Comparison of ENCODE assay signal across 20 cellular contexts in the genomic region with DNA sequence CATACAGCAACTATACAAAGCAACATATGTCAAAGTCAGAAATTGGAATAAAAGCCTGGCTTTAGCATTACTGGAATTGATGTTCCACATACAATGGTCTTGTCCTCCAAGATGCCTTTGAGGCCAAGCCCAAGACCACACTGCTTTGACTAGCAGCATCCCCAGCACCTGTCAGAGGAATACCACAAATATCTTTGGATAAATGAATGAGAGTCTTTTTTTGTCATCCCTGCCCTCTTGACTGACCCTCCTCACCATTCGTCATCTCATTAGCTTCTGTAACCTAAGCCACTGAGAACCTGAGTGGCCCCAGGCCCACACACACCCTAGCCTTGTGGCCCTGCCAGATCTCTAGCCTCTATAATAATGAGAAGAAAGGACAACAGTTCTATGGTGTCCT. TPM values are rescaled to one million over a fixed set of nuclear protein-coding genes. Genes with fewer than 3 reads are reported as not detected.
DNase-seq lines count a peak whose midpoint lies in the region; ATAC-seq, FAIRE-seq and TF ChIP-seq lines count a peak whose summit lies in the region.
"Had no signal": no experiment of that assay in that cellular context is flagged by ENCODE, and none has a peak within 500 bp of the region (broad histone marks: within the 10 kb centered on the region; RNA-seq: fewer than 3 reads in every experiment).

No MANE protein-coding gene starts in this region.

- POLR2A ChIA-PET in K562 (lab: Yijun Ruan, JAX) = interaction anchor here (0.7 to 0.8 kb wide), 2 partner anchors 13 to 14 kb away, joined by 3 read pairs; no protein-coding TSS in a partner anchor

- no peak overlapping the region for H3K4me3 ChIP-seq in K562
- H3K4me3 ChIP-seq: BLaER1 treated with 17β-estradiol and CSF1 and Interleukin-3, amounts not matched to agents 10 nM and 100 nM; GM23338 had no signal

- H3K27me3 Mint-ChIP-seq in Calu3 (ENCODE audit: unreplicated experiment) (no peaks in the 10 kb centered on the region), neural crest cell (ENCODE audit: low read depth) (no peaks in the 10 kb centered on the region)
- H3K27me3 Mint-ChIP-seq: B cell had no signal

- intact Hi-C loops in Calu3 (cut with micrococcal nuclease; ENCODE audit: unreplicated experiment) = no loop called here
- intact Hi-C loops in K562 (cut with micrococcal nuclease) = no loop called here

- H3K4me1 Mint-ChIP-seq in Calu3 (ENCODE audit: low read depth, unreplicated experiment) (peaks cover 47% of the 10 kb centered on the region), neural crest cell (peaks cover 6% of the 10 kb centered on the region)
- H3K4me1 Mint-ChIP-seq: B cell; CD4-positive, CD25-positive, alpha-beta regulatory T cell had no signal

- WGBS in K562 (ENCODE audit: insufficient coverage, low coverage, missing lambda C conversion rate) = 40% methylated on average over 1 of the region's 1 CpG

- no peak for TF ChIP-seq EP300 in K562 (IDR thresholded peaks at IDR 0.05; ENCODE audit: low read length)

- no peaks in the 10 kb centered on the region for H3K9me3 Mint-ChIP-seq in Calu3 (ENCODE audit: low read depth, unreplicated experiment)
- H3K9me3 Mint-ChIP-seq in neural crest cell = no peaks in the 10 kb centered on the region
- H3K9me3 Mint-ChIP-seq: CD4-positive, CD25-positive, alpha-beta regulatory T cell; GM23338; HFFc6 had no signal

- H3K9me3 ChIP-seq in K562 (replicated peaks; ENCODE audit: control insufficient read depth, insufficient read depth, low read depth, low read length) = no peaks in the 10 kb centered on the region
- H3K9me3 ChIP-seq: Caco-2 had no signal

- H3K79me2 ChIP-seq in K562 (ENCODE audit: control insufficient read depth, insufficient read depth, low read length) = no peaks in the 10 kb centered on the region

- no peak overlapping the region for H3K4me3 Mint-ChIP-seq in Calu3 (ENCODE audit: low read depth, unreplicated experiment)
- H3K4me3 Mint-ChIP-seq in neural crest cell = no peak overlapping the region
- H3K4me3 Mint-ChIP-seq: B cell; CD4-positive, CD25-positive, alpha-beta regulatory T cell; GM23338; HFFc6 had no signal

- in situ Hi-C loops in K562 (cut with MboI) = no loop called here

- BruUV-seq in Calu3 (replicated peaks; lab: Mats Ljungman, UMichigan) (no TSS peak), K562 (replicated peaks; lab: Mats Ljungman, UMichigan) (no TSS peak)

- no peak overlapping the region for H3K27ac ChIP-seq in K562 (ENCODE audit: extremely low read depth, low read depth, low read length)
- H3K27ac ChIP-seq: BLaER1 treated with 17β-estradiol and CSF1 and Interleukin-3, amounts not matched to agents 10 nM and 100 nM had no signal

- H2AFZ ChIP-seq in K562 (ENCODE audit: low read depth, low read length) = no peak overlapping the region
- H2AFZ ChIP-seq: GM23338 had no signal

- CTCF ChIA-PET in Calu3 (lab: Charles Lee) = no interaction called here
- CTCF ChIA-PET in K562 (lab: Yijun Ruan, JAX; ENCODE audit: low intra/inter-chr PET ratio) = no interaction called here

- TF ChIP-seq CTCF in Calu3 (IDR thresholded peaks at IDR 0.05; ENCODE audit: unreplicated experiment) (no peak), K562 (IDR thresholded peaks at IDR 0.05 in 2 of 3, conservative IDR thresholded peaks at IDR 0.05 in 1 of 3; ENCODE audit: insufficient read depth in 2 of 3, low read depth in 1 of 3, low read length in 3 of 3) (no peak), neural crest cell (conservative IDR thresholded peaks at IDR 0.05) (no peak)

- H3K4me1 ChIP-seq in K562 (replicated peaks in 1 of 2; ENCODE audit: control insufficient read depth in 2 of 2, insufficient read depth in 2 of 2, low read length in 2 of 2) = no peaks in the 10 kb centered on the region
- H3K4me1 ChIP-seq: Caco-2 had no signal

- H3K9me1 ChIP-seq in K562 (ENCODE audit: control insufficient read depth, insufficient read depth, low read length) = no peaks in the 10 kb centered on the region

- H3K27ac Mint-ChIP-seq in Calu3 (ENCODE audit: unreplicated experiment) (peak overlapping the region; percentile 42), neural crest cell (ENCODE audit: unreplicated experiment) (peak overlapping the region; percentile 8)
- H3K27ac Mint-ChIP-seq: B cell, GM23338, HFFc6 had no signal

- no peaks in the 10 kb centered on the region for H4K20me1 ChIP-seq in K562 (replicated peaks; ENCODE audit: control insufficient read depth, insufficient read depth, low read length)

- FAIRE-seq in K562 (lab: Jason Lieb, UNC) = no peak
- FAIRE-seq: GM12892, GM18507, H54 had no signal

- H3K4me2 ChIP-seq in K562 (ENCODE audit: insufficient read depth, low read length) = no peak overlapping the region
- H3K4me2 ChIP-seq: BLaER1 treated with 17β-estradiol and CSF1 and Interleukin-3, amounts not matched to agents 10 nM and 100 nM; GM23338 had no signal

- ATAC-seq in K562 = 0 out of 3 replicates have a peak, but pooled peaks have one; percentile 21
- ATAC-seq in GM18907 (IDR thresholded peaks at IDR 0.05; ENCODE audit: unreplicated experiment) = no peak
- ATAC-seq: GM23338, HCT116 had no signal

- H3K36me3 ChIP-seq in K562 (ENCODE audit: control insufficient read depth, insufficient read depth, low read length) = no peaks in the 10 kb centered on the region

- TF ChIP-seq POLR2A in K562 (conservative IDR thresholded peaks at IDR 0.05) = no peak

- no peaks in the 10 kb centered on the region; a peak in 1 of 5 replicates for H3K27me3 ChIP-seq in K562 (ENCODE audit: control insufficient read depth in 2 of 2, insufficient read depth in 2 of 2, low read length in 2 of 2)
- H3K27me3 ChIP-seq: BLaER1 treated with 17β-estradiol and CSF1 and Interleukin-3, amounts not matched to agents 10 nM and 100 nM had no signal

- DNase-seq in Calu3 (no peak), LHCN-M2 (ENCODE audit: low read depth) (peak; percentile 11), K562 (ENCODE audit: extremely low read depth in 1 of 4, low spot score in 3 of 4) (no peak), neural crest cell (ENCODE audit: low read depth, low spot score) (no peak), SW 1271 (lab: John Stamatoyannopoulos, UW) (no peak), HK-2 (ENCODE audit: unreplicated experiment) (no peak)
- DNase-seq: Caco-2; CD4-positive, CD25-positive, alpha-beta regulatory T cell; DMS153; DMS79; GDM1; HFFc6 had no signal

- TF ChIP-seq RAD21 in K562 (CRISPR knock-in tag; conservative IDR thresholded peaks at IDR 0.05 in 1 of 2, IDR thresholded peaks at IDR 0.05 in 1 of 2) = no peak

- no peak overlapping the region for H3K9ac ChIP-seq in K562 (ENCODE audit: insufficient read depth in 1 of 2, low read depth in 2 of 2, low read length in 2 of 2)
- H3K9ac ChIP-seq: BLaER1 treated with 17β-estradiol and CSF1 and Interleukin-3, amounts not matched to agents 10 nM and 100 nM had no signal

- H3K36me3 Mint-ChIP-seq in Calu3 (ENCODE audit: insufficient read depth, unreplicated experiment) (peaks cover 72% of the 10 kb centered on the region), neural crest cell (ENCODE audit: low read depth) (peaks cover 4% of the 10 kb centered on the region)
- H3K36me3 Mint-ChIP-seq: CD4-positive, CD25-positive, alpha-beta regulatory T cell had no signal

TF ChIP-seq in K562, 482 proteins besides CTCF, POLR2A, EP300 and RAD21 (continues in another document):
- no peak for TF ChIP-seq HDAC3 (IDR thresholded peaks at IDR 0.05; ENCODE audit: borderline replicate concordance, partially characterized antibody)
- TF ChIP-seq NCOA1 (IDR thresholded peaks at IDR 0.05; ENCODE audit: low read depth) = no peak
- TF ChIP-seq JUND (IDR thresholded peaks at IDR 0.05; ENCODE audit: borderline replicate concordance, low read depth, low read length) = no peak
- TF ChIP-seq JUND (tag; IDR thresholded peaks at IDR 0.05; ENCODE audit: borderline replicate concordance, low read depth, low read length) = no peak
- no peak for TF ChIP-seq ZFP36 (IDR thresholded peaks at IDR 0.05; ENCODE audit: low read depth, low read length, partially characterized antibody)
- TF ChIP-seq, protein P1, sequence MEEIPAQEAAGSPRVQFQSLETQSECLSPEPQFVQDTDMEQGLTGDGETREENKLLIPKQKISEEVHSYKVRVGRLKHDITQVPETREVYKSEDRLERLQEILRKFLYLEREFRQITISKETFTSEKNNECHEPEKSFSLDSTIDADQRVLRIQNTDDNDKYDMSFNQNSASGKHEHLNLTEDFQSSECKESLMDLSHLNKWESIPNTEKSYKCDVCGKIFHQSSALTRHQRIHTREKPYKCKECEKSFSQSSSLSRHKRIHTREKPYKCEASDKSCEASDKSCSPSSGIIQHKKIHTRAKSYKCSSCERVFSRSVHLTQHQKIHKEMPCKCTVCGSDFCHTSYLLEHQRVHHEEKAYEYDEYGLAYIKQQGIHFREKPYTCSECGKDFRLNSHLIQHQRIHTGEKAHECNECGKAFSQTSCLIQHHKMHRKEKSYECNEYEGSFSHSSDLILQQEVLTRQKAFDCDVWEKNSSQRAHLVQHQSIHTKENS (CRISPR knock-in tag; IDR thresholded peaks at IDR 0.05) = no peak
- no peak for TF ChIP-seq FOXJ2 (tag; IDR thresholded peaks at IDR 0.05)

RNA-seq across cellular contexts. Expression of a gene that starts 48.5 kb away (rescaled TPM):
- 255 and 282 TPM in 2 replicates for total RNA-seq in Calu3 (2022)
- 3.1 TPM in 2 replicates for total RNA-seq in LHCN-M2 (2014; rRNA removed)
- 1.1 TPM for polyA plus RNA-seq in LHCN-M2 (2012)
- total RNA-seq in K562 (2011; cell fraction: chromatin; rRNA removed; ENCODE audit: low replicate concordance) = 2.4 and 4.7 TPM in 2 replicates
- 3.3 and 3.5 TPM in 2 replicates for total RNA-seq in K562 (2011; cell fraction: nucleolus; rRNA removed)
- 4.5 and 7.1 TPM in 2 replicates for total RNA-seq in K562 (2011; cell fraction: nucleoplasm; rRNA removed)
- total RNA-seq in K562 (2014; rRNA removed) = 2.2 and 3.0 TPM in 2 replicates
- 2.7 and 3.2 TPM in 2 replicates for total RNA-seq in K562 (2014; rRNA removed; fragmentation: Illumina TruSeq; extraction: Trizol)
- 2.9 and 3.0 TPM in 2 replicates for total RNA-seq in K562 (2015; rRNA removed; fragmentation: Illumina TruSeq; extraction: Trizol)
- 5.5 and 5.7 TPM in 2 replicates for total RNA-seq in K562 (2021)
- 1.3 and 2.2 TPM in 2 replicates for polyA plus RNA-seq in K562 (2011; rRNA removed)
- polyA plus RNA-seq in K562 (2011; cell fraction: cytosol; rRNA removed) = 1.5 and 2.8 TPM in 2 replicates
- polyA plus RNA-seq in K562 (2011; cell fraction: nucleus; rRNA removed) = 0.70 and 2.1 TPM in 2 replicates
- 2.4 and 3.2 TPM in 2 replicates for polyA plus RNA-seq in K562 (2012)
- polyA plus RNA-seq in K562 (2014; fragmentation: Illumina TruSeq; extraction: Trizol) = 3.9 and 4.8 TPM in 2 replicates
- polyA plus RNA-seq in K562 (2014; fragmentation: Nextera tagmentation; extraction: Ambion mirVana) = under 1 TPM; 0.63 to 0.67 TPM
- 1.4 and 2.0 TPM in 2 replicates for polyA plus RNA-seq in K562 (2014; rRNA removed)
- 6.3 and 10.1 TPM in 2 replicates for polyA minus RNA-seq in K562 (2011; rRNA and poly(A)+ RNA removed)
- 3.0 and 6.8 TPM in 2 replicates for polyA minus RNA-seq in K562 (2011; cell fraction: cytosol; rRNA and poly(A)+ RNA removed)
- 2.4 and 3.5 TPM in 2 replicates for polyA minus RNA-seq in K562 (2011; cell fraction: nucleus; rRNA and poly(A)+ RNA removed)
- 16.4 and 19.8 TPM in 2 replicates for total RNA-seq in neural crest cell
- polyA plus RNA-seq: CD4-positive, CD25-positive, alpha-beta regulatory T cell had no signal

Comparison
In these comparisons a context has a peak if more than half of its experiments do, and no peak if none do; other contexts are left out.
1. RNA of a gene that starts 48.5 kb away (total RNA-seq): 255 to 282 TPM in Calu3; 16.4 to 19.8 TPM in neural crest cell, 2.2 to 7.1 TPM in K562 and 3.1 TPM in LHCN-M2; every median in the first group is over 10 times any median in the second.